ENCODE assay signal across 19 cellular contexts in the genomic region with DNA sequence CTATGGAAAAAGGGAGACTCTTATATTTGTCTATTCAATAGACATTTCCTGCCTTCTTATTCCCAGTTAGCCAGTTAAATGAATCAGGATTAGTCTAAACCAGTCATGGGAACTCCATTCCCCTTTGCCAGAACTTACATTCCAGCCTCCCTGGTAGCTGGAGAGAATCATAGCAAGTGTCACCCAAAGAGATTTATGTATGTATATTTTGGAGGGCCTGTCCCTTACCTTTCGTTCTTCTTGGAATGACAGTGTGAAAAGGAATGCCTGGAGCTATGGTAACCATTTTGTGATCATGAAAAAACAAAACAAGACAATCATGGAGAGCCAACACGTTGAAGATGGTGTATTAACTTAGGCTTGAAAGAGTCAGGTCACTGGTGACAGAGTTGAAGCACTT.
DNase-seq lines count a peak whose midpoint lies in the region; ATAC-seq, FAIRE-seq and TF ChIP-seq lines count a peak whose summit lies in the region.
"Had no signal": no experiment of that assay in that cellular context is flagged by ENCODE, and none has a peak within 500 bp of the region (broad histone marks: within the 10 kb centered on the region; RNA-seq: fewer than 3 reads in every experiment).

No MANE protein-coding gene starts in this region.

- peak overlapping the region; percentile 77 for H3K27ac Mint-ChIP-seq in activated naive CD8-positive, alpha-beta T cell treated with anti-CD3 and anti-CD28 coated beads for 36 hours
- H3K27ac Mint-ChIP-seq: activated CD4-positive, alpha-beta memory T cell treated with anti-CD3 and anti-CD28 coated beads for 36 hours had no signal

- no peak overlapping the region for H3K4me3 ChIP-seq in keratinocyte (ENCODE audit: control insufficient read depth in 2 of 3, extremely low read depth in 1 of 3, insufficient read depth in 2 of 3, low read depth in 1 of 3, low read length in 3 of 3)
- H3K4me3 ChIP-seq: esophagus squamous epithelium, uterus had no signal

- H3K4me3 Mint-ChIP-seq in activated naive CD8-positive, alpha-beta T cell treated with anti-CD3 and anti-CD28 coated beads for 36 hours, result no peak overlapping the region
- H3K4me3 Mint-ChIP-seq: activated CD4-positive, alpha-beta memory T cell treated with anti-CD3 and anti-CD28 coated beads for 36 hours; stimulated activated naive CD8-positive, alpha-beta T cell treated with anti-CD3 and anti-CD28 coated beads, Interleukin-15, Interleukin-2, amounts not matched to agents 100 ng/mL and 50 ng/mL, for 24 hours had no signal

- no peaks in the 10 kb centered on the region for H3K9me1 ChIP-seq in keratinocyte (ENCODE audit: control insufficient read depth, extremely low read depth, insufficient read depth, low read length)

- H3K27ac ChIP-seq in keratinocyte (ENCODE audit: control insufficient read depth, insufficient read depth, low read length), result no peak overlapping the region
- H3K27ac ChIP-seq: esophagus squamous epithelium had no signal

- H3K36me3 Mint-ChIP-seq in activated naive CD8-positive, alpha-beta T cell treated with anti-CD3 and anti-CD28 coated beads for 36 hours, result peaks cover 18% of the 10 kb centered on the region
- H3K36me3 Mint-ChIP-seq: activated CD4-positive, alpha-beta memory T cell treated with anti-CD3 and anti-CD28 coated beads for 36 hours had no signal

- H3K27me3 Mint-ChIP-seq in activated naive CD8-positive, alpha-beta T cell treated with anti-CD3 and anti-CD28 coated beads for 36 hours, result no peaks in the 10 kb centered on the region
- H3K27me3 Mint-ChIP-seq: activated CD4-positive, alpha-beta memory T cell treated with anti-CD3 and anti-CD28 coated beads for 36 hours; stimulated activated naive CD8-positive, alpha-beta T cell treated with anti-CD3 and anti-CD28 coated beads, Interleukin-15, Interleukin-2, amounts not matched to agents 100 ng/mL and 50 ng/mL, for 24 hours had no signal

- in situ Hi-C loops in G401 (cut with HindIII; ENCODE audit: low sequenced_read_pairs), result no loop called here

- FAIRE-seq in keratinocyte (lab: Jason Lieb, UNC), result peak; percentile 70
- FAIRE-seq: TTC549 had no signal

- no peaks in the 10 kb centered on the region for H3K79me2 ChIP-seq in keratinocyte (ENCODE audit: control insufficient read depth, insufficient read depth, low read length)

- DNase-seq in AG08395 (ENCODE audit: low spot score), result peak; percentile 27
- peak; percentile 59 for DNase-seq in HT1080 (ENCODE audit: low read depth)
- no peak for DNase-seq in activated naive CD8-positive, alpha-beta T cell treated with anti-CD3 and anti-CD28 coated beads for 36 hours
- DNase-seq in keratinocyte (ENCODE audit: low read depth, low spot score), result no peak
- DNase-seq in effector CD8-positive, alpha-beta T cell (lab: John Stamatoyannopoulos, UW), result no peak
- no peak for DNase-seq in G401 (ENCODE audit: low spot score)
- DNase-seq: activated CD4-positive, alpha-beta memory T cell treated with anti-CD3 and anti-CD28 coated beads for 36 hours; anterior cingulate cortex; COR-L47; cortex of kidney; esophagus squamous epithelium; hippocampal formation; left cardiac atrium; posterior cingulate gyrus; uterus had no signal

- no peak overlapping the region for H3K4me2 ChIP-seq in keratinocyte (ENCODE audit: control insufficient read depth, extremely low read depth, insufficient read depth, low read depth, low read length)

- H3K27me3 ChIP-seq in keratinocyte (ENCODE audit: control insufficient read depth, extremely low read depth, insufficient read depth, low read length), result no peaks in the 10 kb centered on the region
- H3K27me3 ChIP-seq: esophagus squamous epithelium, uterus had no signal

- no peaks in the 10 kb centered on the region for H3K4me1 ChIP-seq in keratinocyte (ENCODE audit: control insufficient read depth, extremely low read depth, insufficient read depth, low read length)
- H3K4me1 ChIP-seq: esophagus squamous epithelium, uterus had no signal

- peaks cover 7% of the 10 kb centered on the region for H3K9me3 Mint-ChIP-seq in activated naive CD8-positive, alpha-beta T cell treated with anti-CD3 and anti-CD28 coated beads for 36 hours
- H3K9me3 Mint-ChIP-seq: activated CD4-positive, alpha-beta memory T cell treated with anti-CD3 and anti-CD28 coated beads for 36 hours; stimulated activated naive CD8-positive, alpha-beta T cell treated with anti-CD3 and anti-CD28 coated beads, Interleukin-15, Interleukin-2, amounts not matched to agents 100 ng/mL and 50 ng/mL, for 24 hours had no signal

- no peak for TF ChIP-seq CTCF in keratinocyte (optimal IDR thresholded peaks at IDR 0.05 in 1 of 3, IDR thresholded peaks at IDR 0.05 in 1 of 3, conservative IDR thresholded peaks at IDR 0.05 in 1 of 3; ENCODE audit: extremely low read depth in 1 of 3, insufficient read depth in 2 of 3, low read length in 3 of 3)

- H3K9ac ChIP-seq in keratinocyte (ENCODE audit: control insufficient read depth, extremely low read depth, insufficient read depth, low read length), result no peak overlapping the region

- H3K4me1 Mint-ChIP-seq in activated naive CD8-positive, alpha-beta T cell treated with anti-CD3 and anti-CD28 coated beads for 36 hours, result peaks cover 56% of the 10 kb centered on the region

- H3K9me3 ChIP-seq in keratinocyte (ENCODE audit: control insufficient read depth, low read depth, low read length), result no peaks in the 10 kb centered on the region
- H3K9me3 ChIP-seq: esophagus squamous epithelium, uterus had no signal

- H4K20me1 ChIP-seq in keratinocyte (ENCODE audit: control insufficient read depth, extremely low read depth, insufficient read depth, low read length), result no peaks in the 10 kb centered on the region

- no peaks in the 10 kb centered on the region for H3K36me3 ChIP-seq in keratinocyte (ENCODE audit: control insufficient read depth in 2 of 2, extremely low read depth in 1 of 2, insufficient read depth in 2 of 2, low read length in 2 of 2)
- H3K36me3 ChIP-seq: esophagus squamous epithelium, uterus had no signal

- no peak for ATAC-seq in GM18519 (IDR thresholded peaks at IDR 0.05; ENCODE audit: low FRiP score, unreplicated experiment)
- ATAC-seq in HG02840 (IDR thresholded peaks at IDR 0.05; ENCODE audit: low FRiP score, unreplicated experiment), result no peak
- ATAC-seq: left cardiac atrium had no signal

- H2AFZ ChIP-seq in keratinocyte (ENCODE audit: control insufficient read depth, low read length), result peak overlapping the region; percentile 46

- dilution Hi-C loops in keratinocyte (cut with MboI; ENCODE audit: extremely low pct_ligation_motif_present, low sequenced_read_pairs), result no loop called here

Comparison
In these comparisons a context has a peak if more than half of its experiments do, and no peak if none do; other contexts are left out.
1. DNase-seq: peak in AG08395 (single experiment) and HT1080 (single experiment); none in activated naive CD8-positive, alpha-beta T cell treated with anti-CD3 and anti-CD28 coated beads for 36 hours (single experiment), keratinocyte (single experiment), effector CD8-positive, alpha-beta T cell (single experiment) and G401 (single experiment).